In genomic region chr19:13099073-13099999, GRCh38 we compare ENCODE assay signal across 8 cellular contexts. TPM values are rescaled to one million over a fixed set of nuclear protein-coding genes. Genes with fewer than 3 reads are reported as not detected.
A peak's percentile ranks its signal among the peaks of the same experiment; 100 is the strongest.
DNase-seq lines count a peak whose midpoint lies in the region; ATAC-seq and TF ChIP-seq lines count a peak whose summit lies in the region.

No MANE protein-coding gene starts in this region.

- peaks cover 81% of the 10 kb centered on the region for H3K4me1 ChIP-seq in CD8-positive, alpha-beta memory T cell (ENCODE audit: insufficient read depth, low read length)
- H3K4me1 ChIP-seq in parathyroid adenoma = peaks cover 9% of the 10 kb centered on the region
- peaks cover 71% of the 10 kb centered on the region for H3K4me1 ChIP-seq in Karpas-422 (ENCODE audit: low read length)

- no peaks in the 10 kb centered on the region for H3K36me3 ChIP-seq in CD8-positive, alpha-beta memory T cell (ENCODE audit: insufficient read depth, low read length)
- H3K36me3 ChIP-seq in parathyroid adenoma (ENCODE audit: control insufficient read depth, insufficient read depth, low read length) = no peaks in the 10 kb centered on the region
- peaks cover 8% of the 10 kb centered on the region for H3K36me3 ChIP-seq in Karpas-422 (ENCODE audit: insufficient read depth, low read length)

- peak overlapping the region; percentile 60 for H3K4me3 ChIP-seq in CD8-positive, alpha-beta memory T cell (ENCODE audit: low read length)
- H3K4me3 ChIP-seq in fibroblast of mammary gland (ENCODE audit: control insufficient read depth, low read depth, low read length) = no peak overlapping the region
- H3K4me3 ChIP-seq in parathyroid adenoma (ENCODE audit: low read depth, low read length) = no peak overlapping the region
- H3K4me3 ChIP-seq in Karpas-422 (ENCODE audit: low read length) = no peak overlapping the region

- peak overlapping the region; percentile 66 to 85 (median 81) for H3K4me3 Mint-ChIP-seq in CD8-positive, alpha-beta memory T cell

- CTCF ChIA-PET in CD8-positive, alpha-beta memory T cell (lab: Charles Lee) = interaction anchor here (0.9 to 2.1 kb wide), 5 partner anchors 8 to 134 kb away, joined by 3 to 10 read pairs (median 7); no protein-coding TSS in a partner anchor

- peaks cover 0 to 4% (median 0%) of the 10 kb centered on the region in 5 donors for H3K9me3 Mint-ChIP-seq in CD8-positive, alpha-beta memory T cell

- H3K4me2 ChIP-seq in parathyroid adenoma (ENCODE audit: low read length) (no peak overlapping the region), Karpas-422 (ENCODE audit: low read depth, low read length, poor library complexity, severe bottlenecking) (no peak overlapping the region)

- H3K27me3 ChIP-seq in CD8-positive, alpha-beta memory T cell (ENCODE audit: insufficient read depth, low read length, poor library complexity, severe bottlenecking) = peaks cover 17% of the 10 kb centered on the region
- no peaks in the 10 kb centered on the region for H3K27me3 ChIP-seq in parathyroid adenoma (ENCODE audit: control insufficient read depth, insufficient read depth, low read length)
- H3K27me3 ChIP-seq in Karpas-422 (ENCODE audit: low read length) = no peaks in the 10 kb centered on the region

- H3K9me2 ChIP-seq in Karpas-422 (replicated peaks; ENCODE audit: insufficient read depth, low read length) = no peaks in the 10 kb centered on the region

- ATAC-seq in HG03280 (IDR thresholded peaks at IDR 0.05; ENCODE audit: unreplicated experiment) = no peak

- H3K79me2 ChIP-seq in parathyroid adenoma (no peaks in the 10 kb centered on the region), Karpas-422 (ENCODE audit: low read length) (peaks cover 10% of the 10 kb centered on the region)

- H3K27ac ChIP-seq in CD8-positive, alpha-beta memory T cell (ENCODE audit: low read depth, low read length) = peak overlapping the region; percentile 82
- H3K27ac ChIP-seq in parathyroid adenoma (peak overlapping the region; percentile 51), Karpas-422 (ENCODE audit: low read length) (no peak overlapping the region)

- no peak overlapping the region for H3K9ac ChIP-seq in parathyroid adenoma
- H3K9ac ChIP-seq in Karpas-422 (ENCODE audit: low read length) = no peak overlapping the region

- TF ChIP-seq CTCF in fibroblast of mammary gland (conservative IDR thresholded peaks at IDR 0.05; ENCODE audit: control insufficient read depth, insufficient read depth, low read depth, low read length) (no peak), parathyroid adenoma (IDR thresholded peaks at IDR 0.05) (no peak)

- DNase-seq in CD8-positive, alpha-beta memory T cell = peak; percentile 73 to 88 (median 80)
- peak; percentile 83 for DNase-seq in MV-4-11 (lab: John Stamatoyannopoulos, UW)
- peak; percentile 74 for DNase-seq in activated CD8-positive, alpha-beta memory T cell treated with anti-CD3 and anti-CD28 coated beads, Interleukin-2, amount 50 U/mL, for 4 hours
- peak; percentile 38 for DNase-seq in fibroblast of mammary gland (ENCODE audit: low read depth)
- DNase-seq in NCI-H1694 treated with DMSO at 0.1 percent for 48 hours (lab: John Stamatoyannopoulos, UW) = no peak
- no peak for DNase-seq in Karpas-422

- POLR2A ChIA-PET in CD8-positive, alpha-beta memory T cell (lab: Charles Lee) = interaction anchor here (1.0 to 1.7 kb wide), 10 partner anchors 18 to 307 kb away, joined by 3 to 10 read pairs (median 4); partner anchors contain the start of genes IER2, NACC1, STX10 and TRMT1

- H3K27ac Mint-ChIP-seq in CD8-positive, alpha-beta memory T cell = peak overlapping the region; percentile 86 to 100 (median 96)

- H2AFZ ChIP-seq in parathyroid adenoma = peak overlapping the region; percentile 50
- no peak overlapping the region for H2AFZ ChIP-seq in Karpas-422 (ENCODE audit: low read length)

- H3K4me1 Mint-ChIP-seq in CD8-positive, alpha-beta memory T cell = peaks cover 46 to 78% (median 51%) of the 10 kb centered on the region in 3 donors

- H3K27me3 Mint-ChIP-seq in CD8-positive, alpha-beta memory T cell = peaks cover 23 to 28% of the 10 kb centered on the region in 2 donors

- H3K36me3 Mint-ChIP-seq in CD8-positive, alpha-beta memory T cell = peaks cover 0 to 3% (median 0%) of the 10 kb centered on the region in 3 donors

- H3K9me3 ChIP-seq in CD8-positive, alpha-beta memory T cell (ENCODE audit: low read length) = no peaks in the 10 kb centered on the region
- H3K9me3 ChIP-seq in parathyroid adenoma (ENCODE audit: control insufficient read depth, low read length) = no peaks in the 10 kb centered on the region
- no peaks in the 10 kb centered on the region for H3K9me3 ChIP-seq in Karpas-422 (ENCODE audit: low read length)

- peaks cover 17% of the 10 kb centered on the region; the same call in 1 of the 2 replicates for H4K20me1 ChIP-seq in Karpas-422 (ENCODE audit: insufficient read depth, low read depth, low read length)

RNA-seq across cellular contexts. Expression of gene LYL1, which starts 3.3 kb away (rescaled TPM):
- total RNA-seq in CD8-positive, alpha-beta memory T cell = 1 to 10 TPM; 2.3 to 2.5 TPM
- polyA plus RNA-seq in CD8-positive, alpha-beta memory T cell = 4.1 TPM
- total RNA-seq in Karpas-422 (2014; rRNA removed; shearing (Covaris generic); ENCODE audit: low replicate concordance) = 99.1 and 285 TPM in 2 replicates

RNA-seq across cellular contexts. Expression of gene TRMT1, which starts 17.2 kb away (rescaled TPM):
- total RNA-seq in CD8-positive, alpha-beta memory T cell = 100 to 1,000 TPM; 138 TPM
- polyA plus RNA-seq in CD8-positive, alpha-beta memory T cell = 18.2 TPM
- total RNA-seq in Karpas-422 (2014; rRNA removed; shearing (Covaris generic); ENCODE audit: low replicate concordance) = 35.9 and 69.7 TPM in 2 replicates

RNA-seq across cellular contexts. Expression of gene NACC1, which starts 18.7 kb away (rescaled TPM):
- total RNA-seq in CD8-positive, alpha-beta memory T cell = 100 to 1,000 TPM in 1 of 2 experiments, 10 to 100 TPM in 1; 89.9 to 111 TPM
- 3.9 TPM for polyA plus RNA-seq in CD8-positive, alpha-beta memory T cell
- 28.0 and 76.4 TPM in 2 replicates for total RNA-seq in Karpas-422 (2014; rRNA removed; shearing (Covaris generic); ENCODE audit: low replicate concordance)

RNA-seq across cellular contexts. Expression of gene STX10, which starts 50.8 kb away (rescaled TPM):
- 10 to 100 TPM; 60.9 to 63.7 TPM for total RNA-seq in CD8-positive, alpha-beta memory T cell
- 58.7 TPM for polyA plus RNA-seq in CD8-positive, alpha-beta memory T cell
- 47.0 and 103 TPM in 2 replicates for total RNA-seq in Karpas-422 (2014; rRNA removed; shearing (Covaris generic); ENCODE audit: low replicate concordance)

RNA-seq across cellular contexts. Expression of gene IER2, which starts 50.9 kb away (rescaled TPM):
- 100 to 1,000 TPM; 102 to 111 TPM for total RNA-seq in CD8-positive, alpha-beta memory T cell
- polyA plus RNA-seq in CD8-positive, alpha-beta memory T cell = 277 TPM
- total RNA-seq in Karpas-422 (2014; rRNA removed; shearing (Covaris generic); ENCODE audit: low replicate concordance) = 7.3 and 15.9 TPM in 2 replicates

Comparison
In these comparisons a context has a peak if more than half of its experiments do, and no peak if none do; other contexts are left out.
1. DNase-seq: peak in CD8-positive, alpha-beta memory T cell (5 of 5), MV-4-11 (single experiment), activated CD8-positive, alpha-beta memory T cell treated with anti-CD3 and anti-CD28 coated beads, Interleukin-2, amount 50 U/mL, for 4 hours (single experiment) and fibroblast of mammary gland (single experiment); none in NCI-H1694 treated with DMSO at 0.1 percent for 48 hours (single experiment) and Karpas-422 (single experiment).
2. RNA of gene LYL1, which starts 3.3 kb away (total RNA-seq): 99.1 to 285 TPM in Karpas-422; 2.3 to 2.5 TPM in CD8-positive, alpha-beta memory T cell; every median in the first group is over 10 times any median in the second.